ENCODE assay signal across 32 cellular contexts in genomic region chr9:38101423-38101822, GRCh38. TPM values are rescaled to one million over a fixed set of nuclear protein-coding genes. Genes with fewer than 3 reads are reported as not detected.
"Had no signal": no experiment of that assay in that cellular context is flagged by ENCODE, and none has a peak within 500 bp of the region (broad histone marks: within the 10 kb centered on the region; RNA-seq: fewer than 3 reads in every experiment).

No MANE protein-coding gene starts in this region.

- H3K36me3 ChIP-seq: ascending aorta, cardiac muscle cell, WERI-Rb-1 had no signal

- H3K4me3 ChIP-seq: ascending aorta, cardiac muscle cell had no signal

- H3K27ac ChIP-seq: ascending aorta, cardiac muscle cell, WERI-Rb-1 had no signal

- ATAC-seq: activated CD4-positive, alpha-beta T cell treated with anti-CD3 and anti-CD28 coated beads for 36 hours; activated CD4-positive, CD25-positive, alpha-beta regulatory T cell treated with anti-CD3 and anti-CD28 coated beads, Interleukin-2, amount 50 U/mL, for 24 hours; activated CD8-positive, alpha-beta memory T cell treated with anti-CD3 and anti-CD28 coated beads, Interleukin-2, amount 10 ng/mL, durations not matched to agents 7 days and 5 days; activated CD8-positive, alpha-beta T cell treated with anti-CD3 and anti-CD28 coated beads, Interleukin-2, amount 10 ng/mL, durations not matched to agents 7 days and 5 days; activated naive CD8-positive, alpha-beta T cell treated with anti-CD3 and anti-CD28 coated beads, Interleukin-2, amount 50 U/mL, for 24 hours; WTC11 had no signal

- H3K27me3 ChIP-seq: ascending aorta, cardiac muscle cell had no signal

- H3K9me3 ChIP-seq: ascending aorta had no signal

- DNase-seq: activated CD4-positive, alpha-beta memory T cell treated with anti-CD3 and anti-CD28 coated beads, Interleukin-2, amount 10 ng/mL, durations not matched to agents 7 days and 5 days; activated CD4-positive, alpha-beta T cell treated with anti-CD3 and anti-CD28 coated beads for 1 hour; activated CD4-positive, alpha-beta T cell treated with anti-CD3 and anti-CD28 coated beads for 36 hours; activated CD4-positive, alpha-beta T cell treated with anti-CD3 and anti-CD28 coated beads for 48 hours; activated CD4-positive, alpha-beta T cell treated with anti-CD3 and anti-CD28 coated beads, Interleukin-2, amount 10 ng/mL, durations not matched to agents 7 days and 5 days; activated CD4-positive, alpha-beta T cell treated with anti-CD3 and anti-CD28 coated beads, Interleukin-2, amount 50 U/mL, for 48 hours; activated CD4-positive, CD25-positive, alpha-beta regulatory T cell; activated CD8-positive, alpha-beta memory T cell treated with anti-CD3 and anti-CD28 coated beads for 24 hours; activated CD8-positive, alpha-beta memory T cell treated with anti-CD3 and anti-CD28 coated beads, Interleukin-2, amount 10 ng/mL, durations not matched to agents 7 days and 5 days; activated CD8-positive, alpha-beta T cell treated with anti-CD3 and anti-CD28 coated beads, Interleukin-2, amount 10 ng/mL, durations not matched to agents 7 days and 5 days; activated effector memory CD4-positive, alpha-beta T cell treated with Interleukin-2 at 50 U/mL for 16 hours; activated gamma-delta T cell; activated naive CD4-positive, alpha-beta T cell treated with anti-CD3 and anti-CD28 coated beads, Interleukin-2, amount 10 ng/mL, durations not matched to agents 7 days and 5 days; activated naive CD4-positive, alpha-beta T cell treated with Interleukin-2 at 50 U/mL for 16 hours; activated naive CD8-positive, alpha-beta T cell treated with anti-CD3 and anti-CD28 coated beads, Interleukin-2, amount 10 ng/mL, durations not matched to agents 7 days and 5 days; activated naive CD8-positive, alpha-beta T cell treated with anti-CD3 and anti-CD28 coated beads, Interleukin-2, amount 50 U/mL, for 24 hours; activated T-cell treated with anti-CD3 and anti-CD28 coated beads, Interleukin-2, amount 50 U/mL, for 24 hours; activated T-cell treated with anti-CD3 and anti-CD28 coated beads, Interleukin-2, amount 50 U/mL, for 48 hours; amygdala; anterior cingulate cortex; caudate nucleus; cerebellar nuclear complex; T-helper 1 cell; T-helper 2 cell; T-helper 9 cell; WERI-Rb-1 had no signal

- FAIRE-seq: bronchial epithelial cell, TTC549 had no signal

- H3K4me1 ChIP-seq: ascending aorta had no signal

RNA-seq across cellular contexts. Expression of gene SHB, which starts 32.4 kb away (rescaled TPM):
- total RNA-seq: activated CD4-positive, alpha-beta T cell treated with anti-CD3 and anti-CD28 coated beads, Interleukin-2, amount 10 ng/mL, durations not matched to agents 7 days and 5 days had no signal
